15 cellular contexts compared by ENCODE assay signal in genomic region chrX:114717921-114718320, GRCh38.
DNase-seq lines count a peak whose midpoint lies in the region; ATAC-seq, FAIRE-seq and TF ChIP-seq lines count a peak whose summit lies in the region.
"Had no signal": no experiment of that assay in that cellular context is flagged by ENCODE, and none has a peak within 500 bp of the region (broad histone marks: within the 10 kb centered on the region; RNA-seq: fewer than 3 reads in every experiment).

No MANE protein-coding gene starts in this region.

- peak; percentile 27 for TF ChIP-seq CTCF in HFF-Myc (IDR thresholded peaks at IDR 0.05; ENCODE audit: low read depth, low read length, missing control alignments)
- TF ChIP-seq CTCF in WTC11 (IDR thresholded peaks at IDR 0.05) = no peak
- TF ChIP-seq CTCF in keratinocyte (optimal IDR thresholded peaks at IDR 0.05 in 1 of 3, IDR thresholded peaks at IDR 0.05 in 1 of 3, conservative IDR thresholded peaks at IDR 0.05 in 1 of 3; ENCODE audit: extremely low read depth in 1 of 3, insufficient read depth in 2 of 3, low read length in 3 of 3) = peak in 2 of 3 experiments; percentile 46 to 56
- TF ChIP-seq CTCF in tibial artery (IDR thresholded peaks at IDR 0.05) = no peak

- H3K27ac Mint-ChIP-seq in WTC11 = no peak overlapping the region
- H3K27ac Mint-ChIP-seq: activated T-helper 17 cell treated with anti-CD3 and anti-CD28 coated beads, Interleukin-2, amount 50 U/mL, for 72 hours had no signal

- no peaks in the 10 kb centered on the region for H4K20me1 ChIP-seq in keratinocyte (ENCODE audit: control insufficient read depth, extremely low read depth, insufficient read depth, low read length)
- H4K20me1 ChIP-seq: BLaER1 had no signal

- H3K9me3 ChIP-seq in keratinocyte (ENCODE audit: control insufficient read depth, low read depth, low read length) (no peaks in the 10 kb centered on the region), tibial artery (no peaks in the 10 kb centered on the region)
- H3K9me3 ChIP-seq: BLaER1, prostate gland had no signal

- intact Hi-C loops in tibial artery (cut with DNase I; ENCODE audit: low total_unique reads) = no loop called here

- no peak for FAIRE-seq in keratinocyte (lab: Jason Lieb, UNC)

- H3K4me3 ChIP-seq in HFF-Myc (replicated peaks; ENCODE audit: low read depth, low read length) (no peak overlapping the region), keratinocyte (ENCODE audit: control insufficient read depth in 2 of 3, extremely low read depth in 1 of 3, insufficient read depth in 2 of 3, low read depth in 1 of 3, low read length in 3 of 3) (no peak overlapping the region), tibial artery (no peak overlapping the region)
- H3K4me3 ChIP-seq: BLaER1, lung, prostate gland had no signal

- CTCF ChIA-PET in WTC11 (lab: Charles Lee) = interaction anchor here (0.7 to 1.3 kb wide), 4 partner anchors 19 to 234 kb away, joined by 3 to 12 read pairs (median 4); no protein-coding TSS in a partner anchor

- POLR2A ChIA-PET in WTC11 (lab: Charles Lee) = no interaction called here

- peaks cover 3% of the 10 kb centered on the region; the same call in 1 of the 2 replicates for H3K36me3 Mint-ChIP-seq in WTC11

- H3K9ac ChIP-seq in keratinocyte (ENCODE audit: control insufficient read depth, extremely low read depth, insufficient read depth, low read length) = no peak overlapping the region
- H3K9ac ChIP-seq: BLaER1 had no signal

- peaks cover 2% of the 10 kb centered on the region for H3K27me3 Mint-ChIP-seq in WTC11 (ENCODE audit: low read depth)
- H3K27me3 Mint-ChIP-seq: activated T-helper 17 cell treated with anti-CD3 and anti-CD28 coated beads, Interleukin-2, amount 50 U/mL, for 72 hours had no signal

- H3K4me1 ChIP-seq in keratinocyte (ENCODE audit: control insufficient read depth, extremely low read depth, insufficient read depth, low read length) = no peaks in the 10 kb centered on the region
- H3K4me1 ChIP-seq in tibial artery = no peaks in the 10 kb centered on the region
- H3K4me1 ChIP-seq: BLaER1, prostate gland had no signal

- DNase-seq in D341Med (ENCODE audit: low spot score) (peak; percentile 41), HFF-Myc (ENCODE audit: extremely low read depth, low read depth) (no peak), WTC11 (ENCODE audit: low spot score) (peak; percentile 48), keratinocyte (ENCODE audit: low read depth, low spot score) (no peak), NCI-H524 (lab: John Stamatoyannopoulos, UW) (no peak), tibial artery (no peak), GM19238 (ENCODE audit: insufficient read length, low spot score) (no peak)
- DNase-seq: central memory CD4-positive, alpha-beta T cell; NCI-H2107; substantia nigra had no signal

- no peak overlapping the region for H3K4me3 Mint-ChIP-seq in WTC11
- H3K4me3 Mint-ChIP-seq: activated T-helper 17 cell treated with anti-CD3 and anti-CD28 coated beads, Interleukin-2, amount 50 U/mL, for 72 hours had no signal

- H2AFZ ChIP-seq in keratinocyte (ENCODE audit: control insufficient read depth, low read length) = no peak overlapping the region

- ATAC-seq in WTC11 (peak; percentile 98), GM19395 (IDR thresholded peaks at IDR 0.05; ENCODE audit: unreplicated experiment) (no peak)
- ATAC-seq: activated T-helper 17 cell treated with anti-CD3 and anti-CD28 coated beads, Interleukin-2, amount 50 U/mL, for 72 hours had no signal

- H3K9me1 ChIP-seq in keratinocyte (ENCODE audit: control insufficient read depth, extremely low read depth, insufficient read depth, low read length) = no peaks in the 10 kb centered on the region

- H3K27me3 ChIP-seq in keratinocyte (ENCODE audit: control insufficient read depth, extremely low read depth, insufficient read depth, low read length) (no peaks in the 10 kb centered on the region), tibial artery (no peaks in the 10 kb centered on the region)

- H3K36me3 ChIP-seq in keratinocyte (ENCODE audit: control insufficient read depth in 2 of 2, extremely low read depth in 1 of 2, insufficient read depth in 2 of 2, low read length in 2 of 2) = no peaks in the 10 kb centered on the region
- H3K36me3 ChIP-seq in tibial artery = no peaks in the 10 kb centered on the region
- H3K36me3 ChIP-seq: BLaER1, prostate gland had no signal

- no peaks in the 10 kb centered on the region for H3K4me1 Mint-ChIP-seq in WTC11
- H3K4me1 Mint-ChIP-seq: activated T-helper 17 cell treated with anti-CD3 and anti-CD28 coated beads, Interleukin-2, amount 50 U/mL, for 72 hours had no signal

- no peak overlapping the region for H3K4me2 ChIP-seq in keratinocyte (ENCODE audit: control insufficient read depth, extremely low read depth, insufficient read depth, low read depth, low read length)
- H3K4me2 ChIP-seq: BLaER1 had no signal

- H3K9me3 Mint-ChIP-seq in WTC11 = peaks cover 4% of the 10 kb centered on the region
- H3K9me3 Mint-ChIP-seq: activated T-helper 17 cell treated with anti-CD3 and anti-CD28 coated beads, Interleukin-2, amount 50 U/mL, for 72 hours had no signal

- no peaks in the 10 kb centered on the region for H3K79me2 ChIP-seq in keratinocyte (ENCODE audit: control insufficient read depth, insufficient read depth, low read length)

- H3K27ac ChIP-seq in keratinocyte (ENCODE audit: control insufficient read depth, insufficient read depth, low read length) (no peak overlapping the region), tibial artery (no peak overlapping the region)
- H3K27ac ChIP-seq: BLaER1, prostate gland had no signal

- dilution Hi-C loops in keratinocyte (cut with MboI; ENCODE audit: extremely low pct_ligation_motif_present, low sequenced_read_pairs) = no loop called here

TF ChIP-seq in WTC11, 78 proteins besides CTCF, POLR2A, EP300 and RAD21:
- no peak for TF ChIP-seq CREM (CRISPR knock-in tag; IDR thresholded peaks at IDR 0.05)
- TF ChIP-seq GRHL2 (CRISPR knock-in tag; IDR thresholded peaks at IDR 0.05; ENCODE audit: insufficient replicate concordance, severe bottlenecking) = no peak
- TF ChIP-seq, protein P1, sequence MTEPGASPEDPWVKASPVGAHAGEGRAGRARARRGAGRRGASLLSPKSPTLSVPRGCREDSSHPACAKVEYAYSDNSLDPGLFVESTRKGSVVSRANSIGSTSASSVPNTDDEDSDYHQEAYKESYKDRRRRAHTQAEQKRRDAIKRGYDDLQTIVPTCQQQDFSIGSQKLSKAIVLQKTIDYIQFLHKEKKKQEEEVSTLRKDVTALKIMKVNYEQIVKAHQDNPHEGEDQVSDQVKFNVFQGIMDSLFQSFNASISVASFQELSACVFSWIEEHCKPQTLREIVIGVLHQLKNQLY (CRISPR knock-in tag; IDR thresholded peaks at IDR 0.05) = no peak
- TF ChIP-seq, protein P2, sequence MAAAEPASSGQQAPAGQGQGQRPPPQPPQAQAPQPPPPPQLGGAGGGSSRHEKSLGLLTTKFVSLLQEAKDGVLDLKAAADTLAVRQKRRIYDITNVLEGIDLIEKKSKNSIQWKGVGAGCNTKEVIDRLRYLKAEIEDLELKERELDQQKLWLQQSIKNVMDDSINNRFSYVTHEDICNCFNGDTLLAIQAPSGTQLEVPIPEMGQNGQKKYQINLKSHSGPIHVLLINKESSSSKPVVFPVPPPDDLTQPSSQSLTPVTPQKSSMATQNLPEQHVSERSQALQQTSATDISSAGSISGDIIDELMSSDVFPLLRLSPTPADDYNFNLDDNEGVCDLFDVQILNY (CRISPR knock-in tag; IDR thresholded peaks at IDR 0.05) = no peak
- TF ChIP-seq NFE2L1 (CRISPR knock-in tag; IDR thresholded peaks at IDR 0.05) = no peak
- no peak for TF ChIP-seq ATF1 (CRISPR knock-in tag; IDR thresholded peaks at IDR 0.05)
- no peak for TF ChIP-seq HMGA2 (CRISPR knock-in tag; IDR thresholded peaks at IDR 0.05)
- no peak for TF ChIP-seq ZBTB21 (CRISPR knock-in tag; IDR thresholded peaks at IDR 0.05; ENCODE audit: borderline replicate concordance)
- TF ChIP-seq, protein P3, sequence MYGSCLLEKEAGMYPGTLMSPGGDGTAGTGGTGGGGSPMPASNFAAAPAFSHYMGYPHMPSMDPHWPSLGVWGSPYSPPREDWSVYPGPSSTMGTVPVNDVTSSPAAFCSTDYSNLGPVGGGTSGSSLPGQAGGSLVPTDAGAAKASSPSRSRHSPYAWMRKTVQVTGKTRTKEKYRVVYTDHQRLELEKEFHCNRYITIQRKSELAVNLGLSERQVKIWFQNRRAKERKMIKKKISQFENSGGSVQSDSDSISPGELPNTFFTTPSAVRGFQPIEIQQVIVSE (CRISPR knock-in tag; IDR thresholded peaks at IDR 0.05; ENCODE audit: borderline replicate concordance) = no peak
- no peak for TF ChIP-seq PRRX2 (CRISPR knock-in tag; IDR thresholded peaks at IDR 0.05)
- no peak for TF ChIP-seq ZMAT4 (CRISPR knock-in tag; IDR thresholded peaks at IDR 0.05)
- no peak for TF ChIP-seq USF2 (CRISPR knock-in tag; IDR thresholded peaks at IDR 0.05)
- no peak for TF ChIP-seq SMAD4 (CRISPR knock-in tag; IDR thresholded peaks at IDR 0.05)
- TF ChIP-seq ZSCAN18 (CRISPR knock-in tag; IDR thresholded peaks at IDR 0.05) = no peak

Comparison
In these comparisons a context has a peak if more than half of its experiments do, and no peak if none do; other contexts are left out.
1. DNase-seq: peak in D341Med (single experiment) and WTC11 (single experiment); none in HFF-Myc (single experiment), keratinocyte (single experiment), NCI-H524 (0 of 2), tibial artery (0 of 2) and GM19238 (single experiment).
2. CTCF ChIP-seq: peak in HFF-Myc (single experiment) and keratinocyte (2 of 3); none in WTC11 (single experiment) and tibial artery (0 of 2).